ENCODE assay signal across 30 cellular contexts in genomic region chr1:198599749-198600148, GRCh38. TPM values are rescaled to one million over a fixed set of nuclear protein-coding genes. Genes with fewer than 3 reads are reported as not detected.
DNase-seq lines count a peak whose midpoint lies in the region; ATAC-seq lines count a peak whose summit lies in the region.
"Had no signal": no experiment of that assay in that cellular context is flagged by ENCODE, and none has a peak within 500 bp of the region (broad histone marks: within the 10 kb centered on the region; RNA-seq: fewer than 3 reads in every experiment).

No MANE protein-coding gene starts in this region.

- peak overlapping the region; percentile 72 for H3K27ac ChIP-seq in CD4-positive, CD25-positive, alpha-beta regulatory T cell (ENCODE audit: insufficient read depth, low read length, poor library complexity, severe bottlenecking)
- H3K27ac ChIP-seq: cardiac muscle cell, prostate gland, sigmoid colon, upper lobe of left lung had no signal

- DNase-seq in CD4-positive, CD25-positive, alpha-beta regulatory T cell = no peak
- DNase-seq in naive B cell (no peak), NCI-H1092 treated with DMSO at 0.1 percent for 48 hours (lab: John Stamatoyannopoulos, UW) (no peak)
- no peak for DNase-seq in stimulated activated CD4-positive, alpha-beta T cell treated with anti-CD3 and anti-CD28 coated beads, Interleukin-2, amount 100 ng/mL, for 48 hours
- DNase-seq: activated CD4-positive, alpha-beta T cell treated with anti-CD3 and anti-CD28 coated beads, Interleukin-2, amount 50 U/mL, for 1 hour; activated gamma-delta T cell; anterior cingulate cortex; DMS153; GDM1; H7; KG1; NCI-H1694; NCI-H524; NK-92 treated with Interleukin-12 subunit alpha and Interleukin-12 subunit beta, amount 100 ng/mL, for 24 hours; Peyer's patch; SIG-M5; sigmoid colon; upper lobe of left lung had no signal

- no peaks in the 10 kb centered on the region for H3K9me3 ChIP-seq in CD4-positive, CD25-positive, alpha-beta regulatory T cell (ENCODE audit: control insufficient read depth in 2 of 2, low read length in 2 of 2)
- H3K9me3 ChIP-seq: Peyer's patch, prostate gland, sigmoid colon, upper lobe of left lung had no signal

- H3K27me3 Mint-ChIP-seq in CD4-positive, CD25-positive, alpha-beta regulatory T cell = no peaks in the 10 kb centered on the region
- no peaks in the 10 kb centered on the region for H3K27me3 Mint-ChIP-seq in IgD-negative memory B cell
- H3K27me3 Mint-ChIP-seq in activated naive CD8-positive, alpha-beta T cell = no peaks in the 10 kb centered on the region
- no peaks in the 10 kb centered on the region for H3K27me3 Mint-ChIP-seq in naive B cell
- H3K27me3 Mint-ChIP-seq: dendritic cell treated with granulocyte-macrophage colony-stimulating factor and Interleukin-4, amounts not matched to agents 40 ng/mL and 50 ng/mL, for 4 days had no signal

- H3K4me1 ChIP-seq in CD4-positive, CD25-positive, alpha-beta regulatory T cell (ENCODE audit: control insufficient read depth, insufficient read depth, low read length, poor library complexity, severe bottlenecking) = peaks cover 39% of the 10 kb centered on the region
- H3K4me1 ChIP-seq: prostate gland, sigmoid colon, upper lobe of left lung had no signal

- no peaks in the 10 kb centered on the region for H3K36me3 ChIP-seq in CD4-positive, CD25-positive, alpha-beta regulatory T cell (ENCODE audit: control insufficient read depth, insufficient read depth, low read length)
- H3K36me3 ChIP-seq: cardiac muscle cell, Peyer's patch, prostate gland, sigmoid colon, upper lobe of left lung had no signal

- peaks cover 44 to 94% (median 62%) of the 10 kb centered on the region in 4 donors for H3K4me1 Mint-ChIP-seq in CD4-positive, CD25-positive, alpha-beta regulatory T cell
- H3K4me1 Mint-ChIP-seq in IgD-negative memory B cell = peaks cover 42 to 72% (median 61%) of the 10 kb centered on the region in 3 donors
- H3K4me1 Mint-ChIP-seq in activated naive CD8-positive, alpha-beta T cell (ENCODE audit: low read depth) = peaks cover 89% of the 10 kb centered on the region
- peaks cover 64 to 88% (median 78%) of the 10 kb centered on the region in 3 donors for H3K4me1 Mint-ChIP-seq in naive B cell

- peak overlapping the region; percentile 77 for H3K4me3 ChIP-seq in CD4-positive, CD25-positive, alpha-beta regulatory T cell (ENCODE audit: low read depth, low read length)
- H3K4me3 ChIP-seq: cardiac muscle cell, lung, Peyer's patch, prostate gland, sigmoid colon, upper lobe of left lung had no signal

- H3K27me3 ChIP-seq in CD4-positive, CD25-positive, alpha-beta regulatory T cell (ENCODE audit: control insufficient read depth, insufficient read depth, low read length) = no peaks in the 10 kb centered on the region
- H3K27me3 ChIP-seq: cardiac muscle cell, Peyer's patch, sigmoid colon, upper lobe of left lung had no signal

- peaks cover 0 to 12% (median 2%) of the 10 kb centered on the region in 7 donors for H3K9me3 Mint-ChIP-seq in CD4-positive, CD25-positive, alpha-beta regulatory T cell
- peaks cover 0 to 3% (median 2%) of the 10 kb centered on the region in 3 donors for H3K9me3 Mint-ChIP-seq in IgD-negative memory B cell
- peaks cover 4% of the 10 kb centered on the region for H3K9me3 Mint-ChIP-seq in activated naive CD8-positive, alpha-beta T cell (ENCODE audit: low read depth)
- peaks cover 2 to 17% (median 7%) of the 10 kb centered on the region in 7 donors for H3K9me3 Mint-ChIP-seq in naive B cell

- H3K36me3 Mint-ChIP-seq in CD4-positive, CD25-positive, alpha-beta regulatory T cell = peaks cover 9% of the 10 kb centered on the region
- H3K36me3 Mint-ChIP-seq in IgD-negative memory B cell (peaks cover 3% of the 10 kb centered on the region), naive B cell (peaks cover 18 to 28% of the 10 kb centered on the region in 2 donors)
- peaks cover 13% of the 10 kb centered on the region for H3K36me3 Mint-ChIP-seq in activated naive CD8-positive, alpha-beta T cell

- peak overlapping the region; percentile 95 to 97 (median 97) for H3K27ac Mint-ChIP-seq in CD4-positive, CD25-positive, alpha-beta regulatory T cell
- H3K27ac Mint-ChIP-seq in IgD-negative memory B cell = peak overlapping the region; percentile 88 to 97 (median 96)
- H3K27ac Mint-ChIP-seq in activated naive CD8-positive, alpha-beta T cell = peak overlapping the region; percentile 97
- H3K27ac Mint-ChIP-seq in naive B cell = peak overlapping the region in 5 of 6 donors; percentile 46 to 99 (median 96)
- H3K27ac Mint-ChIP-seq: dendritic cell treated with granulocyte-macrophage colony-stimulating factor and Interleukin-4, amounts not matched to agents 40 ng/mL and 50 ng/mL, for 4 days had no signal

- no peak for ATAC-seq in CD4-positive, CD25-positive, alpha-beta regulatory T cell (ENCODE audit: low read depth in 2 of 2)
- no peak for ATAC-seq in naive B cell (ENCODE audit: low read depth in 2 of 2)
- no peak for ATAC-seq in HG02981 (IDR thresholded peaks at IDR 0.05; ENCODE audit: unreplicated experiment)
- ATAC-seq in GM19452 (IDR thresholded peaks at IDR 0.05; ENCODE audit: unreplicated experiment) = no peak

- peak overlapping the region in 3 of 4 donors; percentile 27 to 76 (median 51) for H3K4me3 Mint-ChIP-seq in CD4-positive, CD25-positive, alpha-beta regulatory T cell
- H3K4me3 Mint-ChIP-seq in IgD-negative memory B cell (peak overlapping the region in 2 of 4 donors; percentile 4 to 96), naive B cell (peak overlapping the region in 7 of 8 donors; percentile 31 to 93 (median 86))
- H3K4me3 Mint-ChIP-seq in activated naive CD8-positive, alpha-beta T cell = no peak overlapping the region
- H3K4me3 Mint-ChIP-seq: dendritic cell treated with granulocyte-macrophage colony-stimulating factor and Interleukin-4, amounts not matched to agents 40 ng/mL and 50 ng/mL, for 4 days had no signal

RNA-seq across cellular contexts. Expression of gene PTPRC, which starts 39.1 kb away (rescaled TPM):
- total RNA-seq in CD4-positive, CD25-positive, alpha-beta regulatory T cell = 946 TPM
- 1,000 to 10,000 TPM; 1,055 to 1,099 (median 1,073) TPM for polyA plus RNA-seq in CD4-positive, CD25-positive, alpha-beta regulatory T cell
- polyA plus RNA-seq in IgD-negative memory B cell (744 TPM), naive B cell (ENCODE audit: low read depth in 6 of 6) (1,000 to 10,000 TPM in 1 of 6 donors, 100 to 1,000 TPM in 5; 771 to 1,016 (median 851) TPM)
- total RNA-seq: cardiac muscle cell, H7, HT-29 had no signal
- polyA plus RNA-seq: cardiac muscle cell had no signal

RNA-seq across cellular contexts. Expression of gene ATP6V1G3, which starts 59.3 kb away (rescaled TPM):
- total RNA-seq in CD4-positive, CD25-positive, alpha-beta regulatory T cell = not detected
- under 1 TPM in 1 of 4 donors, not detected in 3; 0.87 TPM for polyA plus RNA-seq in CD4-positive, CD25-positive, alpha-beta regulatory T cell
- polyA plus RNA-seq in IgD-negative memory B cell (not detected), naive B cell (ENCODE audit: low read depth in 6 of 6) (not detected)
- total RNA-seq: cardiac muscle cell; H7; HT-29; kidney epithelial cell; lung; mucosa of gallbladder; Peyer's patch; prostate gland; sigmoid colon; T-helper 1 cell treated with Interleukin-12 subunit alpha and Interleukin-12 subunit beta and Interleukin-4 antibody, amounts not matched to agents 30 ng/mL and 1 ng/mL, for 36 hours; upper lobe of left lung had no signal
- polyA plus RNA-seq: cardiac muscle cell, lung, sigmoid colon had no signal
